ENCODE assay signal across 10 cellular contexts in the genomic region with DNA sequence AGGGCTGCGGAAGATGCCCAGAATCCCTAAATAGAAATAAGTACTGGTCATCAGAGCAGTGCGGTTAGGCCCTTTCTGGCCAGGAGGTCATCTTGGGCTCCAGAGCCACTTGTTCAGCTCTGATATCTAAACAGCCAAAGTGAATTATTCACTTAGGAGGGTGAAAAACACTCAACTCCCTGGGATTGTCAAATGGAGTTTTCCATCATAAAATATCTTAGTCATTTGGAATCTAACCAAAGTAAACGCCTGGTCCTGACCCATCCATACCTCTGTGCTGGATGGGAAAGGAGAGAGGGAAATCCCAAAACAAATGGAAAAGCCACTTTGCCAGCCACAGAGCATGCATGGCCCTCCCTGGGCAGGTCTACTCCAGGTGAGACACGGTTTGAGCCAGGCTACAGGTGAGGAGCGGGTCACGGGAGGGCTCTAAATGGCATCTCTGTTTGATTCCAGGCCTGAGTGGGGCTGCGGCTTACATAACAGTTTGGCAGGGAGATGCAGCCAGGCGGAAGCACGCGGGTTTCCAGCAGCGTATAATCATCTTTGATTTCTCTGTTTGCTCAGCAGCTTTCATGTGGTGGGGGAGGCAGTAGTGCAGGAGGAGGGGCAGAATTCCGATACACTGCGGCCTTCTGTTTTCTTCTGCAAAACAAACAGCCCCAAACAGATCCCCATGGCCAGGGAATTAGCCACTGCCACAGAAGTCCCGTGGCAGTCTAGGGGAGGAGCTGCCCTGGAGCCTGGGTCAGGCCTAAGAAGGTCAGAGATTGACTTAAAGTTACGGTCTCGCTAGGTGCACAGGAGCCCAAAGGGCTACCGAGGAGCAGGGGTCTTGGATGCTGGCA. TPM values are rescaled to one million over a fixed set of nuclear protein-coding genes. Genes with fewer than 3 reads are reported as not detected.
DNase-seq lines count a peak whose midpoint lies in the region; ATAC-seq, FAIRE-seq and TF ChIP-seq lines count a peak whose summit lies in the region.
"Had no signal": no experiment of that assay in that cellular context is flagged by ENCODE, and none has a peak within 500 bp of the region (broad histone marks: within the 10 kb centered on the region; RNA-seq: fewer than 3 reads in every experiment).

No MANE protein-coding gene starts in this region.

- peak; percentile 57 for FAIRE-seq in HepG2 (lab: Jason Lieb, UNC)

- DNase-seq in NCI-H2107 treated with DMSO at 0.1 percent for 48 hours (lab: John Stamatoyannopoulos, UW; ENCODE audit: unreplicated experiment) (peak; percentile 15), NCI-H2107 (lab: John Stamatoyannopoulos, UW) (no peak), mammary epithelial cell (peak; percentile 66), HepG2 (ENCODE audit: low spot score) (peak; percentile 91), transverse colon (peak; percentile 39), SKM-1 treated with dmso at 0.1 percent for 144 hours (lab: John Stamatoyannopoulos, UW; ENCODE audit: unreplicated experiment) (no peak), HAP-1 (ENCODE audit: low spot score in 2 of 2) (no peak)

- H3K79me2 ChIP-seq in mammary epithelial cell (ENCODE audit: insufficient read depth, low read length) (no peaks in the 10 kb centered on the region), HepG2 (ENCODE audit: insufficient read depth, low read length) (no peaks in the 10 kb centered on the region)

- TF ChIP-seq CTCF in mammary epithelial cell (conservative IDR thresholded peaks at IDR 0.05 in 1 of 2, IDR thresholded peaks at IDR 0.05 in 1 of 2; ENCODE audit: extremely low read depth in 1 of 2, insufficient read depth in 1 of 2, low read depth in 1 of 2, low read length in 2 of 2) (no peak), HepG2 (CRISPR knock-in tag; IDR thresholded peaks at IDR 0.05) (no peak), transverse colon (IDR thresholded peaks at IDR 0.05) (no peak)

- in situ Hi-C loops in mammary epithelial cell (cut with MboI; ENCODE audit: low sequenced_read_pairs in 2 of 2) (no loop called here), HepG2 (cut with HindIII; ENCODE audit: extremely low pct_ligation_motif_present, low pct_unique_long_range_greater_than_20kb) (no loop called here), transverse colon (cut with MboI; ENCODE audit: low pct_ligation_motif_present in 1 of 4, low pct_unique_long_range_greater_than_20kb in 1 of 4, low sequenced_read_pairs in 3 of 4) (no loop called here), HAP-1 (cut with MboI; ENCODE audit: low sequenced_read_pairs) (no loop called here)

- CTCF ChIA-PET in mammary epithelial cell (lab: Charles Lee; ENCODE audit: low non-redundant PET), result no interaction called here
- CTCF ChIA-PET in HepG2 (lab: Yijun Ruan, JAX; ENCODE audit: low intra/inter-chr PET ratio, low total read pairs), result no interaction called here

- H4K20me1 ChIP-seq in mammary epithelial cell (ENCODE audit: insufficient read depth, low read length) (no peaks in the 10 kb centered on the region), HepG2 (ENCODE audit: insufficient read depth, low read length) (no peaks in the 10 kb centered on the region)

- no peaks in the 10 kb centered on the region for H3K9me3 ChIP-seq in mammary epithelial cell (replicated peaks; ENCODE audit: insufficient read depth, low read length)
- no peaks in the 10 kb centered on the region for H3K9me3 ChIP-seq in HepG2 (ENCODE audit: low read length)
- no peaks in the 10 kb centered on the region for H3K9me3 ChIP-seq in transverse colon
- no peaks in the 10 kb centered on the region for H3K9me3 ChIP-seq in HAP-1

- no peak overlapping the region for H3K27ac ChIP-seq in mammary epithelial cell (ENCODE audit: insufficient read depth, low read depth, low read length)
- peak overlapping the region; percentile 40 for H3K27ac ChIP-seq in HepG2 (ENCODE audit: extremely low read length, insufficient read depth, low read length)
- H3K27ac ChIP-seq in transverse colon, result peak overlapping the region in 2 of 4 donors; percentile 10 to 20

- TF ChIP-seq POLR2A in HepG2 (IDR thresholded peaks at IDR 0.05; ENCODE audit: insufficient read depth in 1 of 2, low read depth in 2 of 2, low read length in 2 of 2) (no peak), transverse colon (IDR thresholded peaks at IDR 0.05) (no peak)

- peak overlapping the region; percentile 38 for H3K4me2 ChIP-seq in mammary epithelial cell (ENCODE audit: insufficient read depth, low read depth, low read length)
- peak overlapping the region; percentile 91 for H3K4me2 ChIP-seq in HepG2 (ENCODE audit: low read depth, low read length)

- WGBS in mammary epithelial cell (ENCODE audit: low coverage, missing lambda C conversion rate), result 44% methylated on average over 13 of the region's 17 CpGs
- WGBS in HepG2 (ENCODE audit: low lambda C conversion rate), result 4% methylated on average over 6 of the region's 17 CpGs
- 37 to 50% methylated on average over 5 to 17 of the region's 17 CpGs for WGBS in transverse colon (ENCODE audit: low coverage in 1 of 2), 2 donors

- dilution Hi-C loops in mammary epithelial cell (cut with HindIII; ENCODE audit: low sequenced_read_pairs), result no loop called here

- POLR2A ChIA-PET in HepG2 (lab: Yijun Ruan, JAX), result interaction anchor here (1.2 to 2.1 kb wide), 2 partner anchors 171 to 271 kb away, joined by 5 read pairs; partner anchors contain the start of gene GLUL

- no peak for TF ChIP-seq RAD21 in HepG2 (CRISPR knock-in tag; IDR thresholded peaks at IDR 0.05)

- H3K9ac ChIP-seq in mammary epithelial cell (ENCODE audit: insufficient read depth, low read length), result no peak overlapping the region
- peak overlapping the region; percentile 56 for H3K9ac ChIP-seq in HepG2 (ENCODE audit: insufficient read depth, low read depth, low read length)

- H2AFZ ChIP-seq in mammary epithelial cell (ENCODE audit: low read depth, low read length) (peak overlapping the region; percentile 87), HepG2 (ENCODE audit: low read length) (no peak overlapping the region)

- BruUV-seq in mammary epithelial cell (replicated peaks; lab: Mats Ljungman, UMichigan) (no TSS peak), HepG2 (replicated peaks; lab: Mats Ljungman, UMichigan) (no TSS peak)

- intact Hi-C loops in mammary epithelial cell (cut with micrococcal nuclease), result no loop called here
- intact Hi-C loops in HepG2 (cut with micrococcal nuclease; ENCODE audit: unreplicated experiment), result loop anchor here (2.0 kb wide), 1 partner anchor 180 kb away; no protein-coding TSS in a partner anchor
- intact Hi-C loops in transverse colon (cut with DNase I; ENCODE audit: low total_unique reads), result no loop called here

- TF ChIP-seq EP300 in HepG2 (IDR thresholded peaks at IDR 0.05; ENCODE audit: low read depth in 2 of 2, low read length in 2 of 2), result peak; percentile 70 to 92; a peak in 3 of 4 replicates
- peak; percentile 87 for TF ChIP-seq EP300 in HepG2 (CRISPR knock-in tag; IDR thresholded peaks at IDR 0.05; ENCODE audit: borderline replicate concordance)
- TF ChIP-seq EP300 in transverse colon (IDR thresholded peaks at IDR 0.05; ENCODE audit: low read depth), result no peak

- ATAC-seq in HepG2 (peak; percentile 90), GM21619 (IDR thresholded peaks at IDR 0.05; ENCODE audit: unreplicated experiment) (no peak)

- no peaks in the 10 kb centered on the region for H3K27me3 ChIP-seq in mammary epithelial cell (ENCODE audit: insufficient read depth, low read length)
- H3K27me3 ChIP-seq in HepG2 (ENCODE audit: control insufficient read depth in 1 of 2, insufficient read depth in 2 of 2, low read length in 2 of 2), result no peaks in the 10 kb centered on the region
- no peaks in the 10 kb centered on the region for H3K27me3 ChIP-seq in transverse colon
- peaks cover 6% of the 10 kb centered on the region; the same call in 1 of the 2 replicates for H3K27me3 ChIP-seq in HAP-1 (ENCODE audit: low read depth)

- no peaks in the 10 kb centered on the region for H3K36me3 ChIP-seq in mammary epithelial cell (ENCODE audit: insufficient read depth, low read length)
- no peaks in the 10 kb centered on the region for H3K36me3 ChIP-seq in HepG2 (replicated peaks in 1 of 2; ENCODE audit: control insufficient read depth in 1 of 2, insufficient read depth in 2 of 2, low read length in 2 of 2)
- H3K36me3 ChIP-seq in transverse colon, result no peaks in the 10 kb centered on the region
- H3K36me3 ChIP-seq in HAP-1 (replicated peaks), result no peaks in the 10 kb centered on the region

- peaks cover 13% of the 10 kb centered on the region for H3K4me1 ChIP-seq in mammary epithelial cell (ENCODE audit: insufficient read depth, low read length)
- H3K4me1 ChIP-seq in HepG2 (ENCODE audit: insufficient read depth, low read length), result peaks cover 52% of the 10 kb centered on the region
- peaks cover 0 to 14% (median 5%) of the 10 kb centered on the region in 4 donors for H3K4me1 ChIP-seq in transverse colon
- no peaks in the 10 kb centered on the region for H3K4me1 ChIP-seq in HAP-1

- H3K4me3 ChIP-seq in mammary epithelial cell (replicated peaks in 1 of 3; ENCODE audit: insufficient read depth in 1 of 3, low read depth in 2 of 3, low read length in 3 of 3) (no peak overlapping the region), HepG2 (replicated peaks in 1 of 3; ENCODE audit: insufficient read depth in 1 of 3, low read depth in 2 of 3, low read length in 3 of 3) (peak overlapping the region in 2 of 3 experiments; percentile 31 to 53; a peak in 3 of 6 replicates), transverse colon (no peak overlapping the region), HAP-1 (no peak overlapping the region)

RNA-seq across cellular contexts. Expression of gene ZNF648, which starts 59.1 kb away (rescaled TPM):
- 1 to 10 TPM in 1 of 2 donors, under 1 TPM in 1; 0.07 to 1.3 TPM for total RNA-seq in mammary epithelial cell
- 0.02 TPM for polyA plus RNA-seq in mammary epithelial cell
- 1.0 TPM for polyA minus RNA-seq in mammary epithelial cell
- 0.13 and 0.14 TPM in 2 replicates for total RNA-seq in HepG2 (2016; rRNA removed; fragmentation: Illumina TruSeq; extraction: Trizol)
- total RNA-seq in HepG2 (2016; cell fraction: cytosol; rRNA removed; fragmentation: Illumina TruSeq; extraction: Trizol; ENCODE audit: low read depth), result not detected in 2 replicates
- 0.13 and 0.19 TPM in 2 replicates for total RNA-seq in HepG2 (2016; cell fraction: insoluble cytoplasmic fraction; rRNA removed; fragmentation: Illumina TruSeq; extraction: Trizol)
- 0.03 TPM in 1 of 2 replicates, not detected in the other for total RNA-seq in HepG2 (2016; cell fraction: membrane; rRNA removed; fragmentation: Illumina TruSeq; extraction: Trizol)
- 0.34 and 0.41 TPM in 2 replicates for total RNA-seq in HepG2 (2016; cell fraction: nucleus; rRNA removed; fragmentation: Illumina TruSeq; extraction: Trizol)
- polyA plus RNA-seq in HepG2 (2011; rRNA removed), result 0.37 and 0.43 TPM in 2 replicates
- 0.17 and 0.25 TPM in 2 replicates for polyA plus RNA-seq in HepG2 (2011; cell fraction: cytosol; rRNA removed)
- polyA plus RNA-seq in HepG2 (2011; cell fraction: nucleus; rRNA removed), result 1.4 and 1.7 TPM in 2 replicates
- 0.37 and 0.47 TPM in 2 replicates for polyA plus RNA-seq in HepG2 (2012)
- not detected in 2 replicates for polyA plus RNA-seq in HepG2 (2016; cell fraction: cytosol; fragmentation: Illumina TruSeq; extraction: Trizol; ENCODE audit: low read depth)
- polyA plus RNA-seq in HepG2 (2016; cell fraction: insoluble cytoplasmic fraction; fragmentation: Illumina TruSeq; extraction: Trizol; ENCODE audit: low read depth), result 0.05 TPM in 1 of 2 replicates, not detected in the other
- not detected in 2 replicates for polyA plus RNA-seq in HepG2 (2016; cell fraction: membrane; fragmentation: Illumina TruSeq; extraction: Trizol; ENCODE audit: low read depth)
- polyA plus RNA-seq in HepG2 (2016; cell fraction: nucleus; fragmentation: Illumina TruSeq; extraction: Trizol; ENCODE audit: insufficient read depth, low read depth), result 0.32 and 0.33 TPM in 2 replicates
- polyA minus RNA-seq in HepG2 (2011; rRNA and poly(A)+ RNA removed; ENCODE audit: low replicate concordance), result 2.6 TPM in 1 of 2 replicates, not detected in the other
- polyA minus RNA-seq in HepG2 (2011; cell fraction: cytosol; rRNA and poly(A)+ RNA removed), result 0.35 and 0.69 TPM in 2 replicates
- 1.9 and 2.0 TPM in 2 replicates for polyA minus RNA-seq in HepG2 (2011; cell fraction: nucleus; rRNA and poly(A)+ RNA removed)
- under 1 TPM in 2 of 4 donors, not detected in 2; 0.14 to 0.48 TPM for total RNA-seq in transverse colon
- polyA plus RNA-seq: AG04450, IgD-negative memory B cell had no signal

Comparison
In these comparisons a context has a peak if more than half of its experiments do, and no peak if none do; other contexts are left out.
1. DNase-seq: peak in NCI-H2107 treated with DMSO at 0.1 percent for 48 hours (single experiment), mammary epithelial cell (single experiment), HepG2 (single experiment) and transverse colon (single experiment); none in NCI-H2107 (single experiment), SKM-1 treated with dmso at 0.1 percent for 144 hours (single experiment) and HAP-1 (0 of 2).
2. H3K4me3 ChIP-seq: peak in HepG2 (2 of 3); none in mammary epithelial cell (0 of 3), transverse colon (0 of 4) and HAP-1 (single experiment).